In the genomic region with DNA sequence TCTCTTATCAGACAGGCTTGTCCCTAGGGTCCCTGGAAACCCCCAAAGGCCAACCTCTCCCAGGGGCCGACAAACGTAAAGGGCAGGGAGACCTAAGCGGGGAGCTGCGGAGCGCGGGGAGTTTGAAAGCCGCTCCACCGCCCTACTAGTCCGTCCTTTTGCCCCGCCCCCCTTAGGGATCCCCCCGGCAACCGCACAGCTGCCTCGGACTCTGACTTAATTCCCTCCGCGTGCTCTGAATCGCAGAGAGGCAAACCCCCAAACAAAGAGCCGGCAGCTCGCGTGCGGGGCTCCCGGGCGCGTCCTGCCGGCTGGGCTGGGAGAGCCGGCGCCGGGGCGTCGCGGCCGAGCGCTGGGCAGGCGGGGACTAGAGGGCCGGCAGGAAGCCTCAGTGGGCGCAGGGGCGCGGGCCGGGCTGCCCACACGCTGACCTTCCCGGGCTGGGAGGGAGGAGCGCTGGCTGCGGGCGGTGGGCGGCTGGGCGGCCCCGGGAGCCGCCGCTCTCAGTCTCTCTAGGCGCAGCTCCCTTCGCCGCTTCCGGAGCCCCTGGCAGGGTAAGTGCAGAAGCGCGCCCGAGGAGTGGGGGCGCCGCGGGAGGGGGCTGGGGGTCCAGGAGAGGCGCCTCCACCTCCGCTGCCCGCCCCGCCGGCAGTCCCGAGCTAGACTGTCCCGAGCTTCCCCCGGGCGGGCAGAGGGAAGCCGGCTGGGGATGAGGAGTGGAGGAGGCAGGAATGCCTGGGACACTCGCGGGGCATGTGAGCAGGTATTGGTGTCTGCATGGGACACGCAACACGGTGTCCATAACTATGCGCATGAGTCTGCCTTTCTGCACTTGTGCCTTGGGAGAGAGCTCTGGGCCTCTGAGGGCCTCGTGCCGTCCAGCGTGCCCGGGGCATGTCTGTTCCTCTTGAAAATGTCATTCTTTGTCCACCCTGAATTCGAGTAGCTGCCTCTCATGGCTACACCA, we compare ENCODE assay signal across 1 cellular context.
TF ChIP-seq lines count a peak whose summit lies in the region.

Gene TSPAN11, plus strand, starts transcription at position 506 of the 967 bp plus-strand sequence. CDS start 27,244 bp downstream, outside the sequence.

TF ChIP-seq in H1, 55 proteins besides CTCF, POLR2A, EP300 and RAD21 (continued from another document):
- TF ChIP-seq TAF1 (IDR thresholded peaks at IDR 0.05; ENCODE audit: low read depth, low read length) (peak; percentile 69; the same call in 1 of the 2 replicates), SP2 (IDR thresholded peaks at IDR 0.05; ENCODE audit: low read length) (no peak), TBP (IDR thresholded peaks at IDR 0.05; ENCODE audit: low read depth, low read length) (peak; percentile 28; the same call in 1 of the 2 replicates), HDAC2 (IDR thresholded peaks at IDR 0.05; ENCODE audit: borderline replicate concordance in 1 of 2, low read depth in 2 of 2, low read length in 2 of 2) (0 out of 4 replicates have a peak, but pooled peaks of 1 of the 2 experiments have one; percentile 33), SIN3A (conservative IDR thresholded peaks at IDR 0.05 in 1 of 2, IDR thresholded peaks at IDR 0.05 in 1 of 2; ENCODE audit: low read depth in 1 of 2, low read length in 2 of 2) (peak in 1 of 2 experiments; percentile 58; a peak in 2 of 4 replicates), SUZ12 (IDR thresholded peaks at IDR 0.05; ENCODE audit: low read length) (peak; percentile 64; the same call in 1 of the 2 replicates), ASH2L (IDR thresholded peaks at IDR 0.05; ENCODE audit: low read length) (peak; percentile 61), CREB1 (IDR thresholded peaks at IDR 0.05) (no peak), KDM4A (IDR thresholded peaks at IDR 0.05; ENCODE audit: low read depth, low read length, severe bottlenecking) (peak; percentile 86), E2F6 (IDR thresholded peaks at IDR 0.05) (peak; percentile 70)
